In the genomic region with DNA sequence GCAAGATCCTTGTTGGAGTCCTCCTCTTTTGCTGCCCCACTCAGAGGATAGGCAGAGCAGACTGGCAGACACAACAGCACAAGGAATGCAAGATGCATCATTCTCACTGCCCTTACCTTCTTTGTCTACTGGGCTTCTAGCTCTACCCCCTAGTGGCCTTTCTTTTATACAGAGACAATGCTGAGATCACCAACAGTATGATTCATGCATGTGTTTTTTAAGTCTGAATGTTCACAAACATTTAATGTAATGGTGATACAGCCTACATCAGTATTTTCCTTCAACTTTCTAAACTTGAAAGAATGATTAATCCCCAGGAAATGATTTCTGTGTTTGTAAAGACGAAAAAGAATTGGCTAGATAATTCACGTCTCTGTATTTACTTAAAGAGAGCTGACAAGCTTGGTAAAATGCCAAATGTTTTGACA, we compare ENCODE assay signal across 9 cellular contexts. TPM values are rescaled to one million over a fixed set of nuclear protein-coding genes. Genes with fewer than 3 reads are reported as not detected.
DNase-seq lines count a peak whose midpoint lies in the region; ATAC-seq, FAIRE-seq and TF ChIP-seq lines count a peak whose summit lies in the region.
"Had no signal": no experiment of that assay in that cellular context is flagged by ENCODE, and none has a peak within 500 bp of the region (broad histone marks: within the 10 kb centered on the region; RNA-seq: fewer than 3 reads in every experiment).

MMP10 (minus strand) TSS at position 138 of the 428 bp plus-strand sequence; CDS start at position 101, 37 bp downstream.

- CTCF ChIA-PET in A549 (lab: Yijun Ruan, JAX) = interaction anchor here (0.5 to 1.6 kb wide), 9 partner anchors 11 to 160 kb away, joined by 3 to 8 read pairs (median 3); no protein-coding TSS in a partner anchor

- H3K4me1 ChIP-seq in A549 = peaks cover 12% of the 10 kb centered on the region
- no peaks in the 10 kb centered on the region for H3K4me1 ChIP-seq in OCI-LY3 (ENCODE audit: low read length)
- no peaks in the 10 kb centered on the region for H3K4me1 ChIP-seq in esophagus muscularis mucosa

- H2AFZ ChIP-seq in OCI-LY3 (ENCODE audit: low read depth, low read length) = no peak within 1 kb of the TSS

- peaks cover 15% of the 10 kb centered on the region for H3K27me3 Mint-ChIP-seq in stimulated activated naive CD8-positive, alpha-beta T cell treated with anti-CD3 and anti-CD28 coated beads, Interleukin-15, amount 100 ng/mL, for 72 hours

- H3K9ac ChIP-seq in OCI-LY3 (ENCODE audit: low read length) = no peak within 1 kb of the TSS

- ATAC-seq in A549 (peak; percentile 98 to 99), GM18511 (IDR thresholded peaks at IDR 0.05; ENCODE audit: unreplicated experiment) (peak; percentile 51)
- ATAC-seq in stimulated activated naive CD8-positive, alpha-beta T cell treated with anti-CD3 and anti-CD28 coated beads, Interleukin-15, amount 100 ng/mL, for 72 hours = no peak

- H3K4me3 ChIP-seq in A549 (no peak within 1 kb of the TSS), OCI-LY3 (ENCODE audit: low read length) (no peak within 1 kb of the TSS), foreskin fibroblast (ENCODE audit: low read depth in 1 of 2, low read length in 2 of 2) (no peak within 1 kb of the TSS), esophagus muscularis mucosa (no peak within 1 kb of the TSS)

- 1% methylated on average over 2 of the region's 2 CpGs for WGBS in A549 (ENCODE audit: missing lambda C conversion rate)
- 8% methylated on average over 2 of the region's 2 CpGs for WGBS in esophagus muscularis mucosa

- H3K27ac Mint-ChIP-seq in stimulated activated naive CD8-positive, alpha-beta T cell treated with anti-CD3 and anti-CD28 coated beads, Interleukin-15, amount 100 ng/mL, for 72 hours = no peak within 1 kb of the TSS

- peak in 1 of 2 experiments; percentile 41; a peak in 2 of 5 replicates for TF ChIP-seq RAD21 in A549 (conservative IDR thresholded peaks at IDR 0.05 in 1 of 2, IDR thresholded peaks at IDR 0.05 in 1 of 2)

- TF ChIP-seq EP300 in A549 (IDR thresholded peaks at IDR 0.05) = no peak
- no peak for TF ChIP-seq EP300 in esophagus muscularis mucosa (IDR thresholded peaks at IDR 0.05)

- H3K36me3 ChIP-seq in OCI-LY3 (replicated peaks; ENCODE audit: low read depth, low read length) (no peaks in the 10 kb centered on the region), esophagus muscularis mucosa (no peaks in the 10 kb centered on the region)

- TF ChIP-seq CTCF in A549 (IDR thresholded peaks at IDR 0.05) = peak; percentile 40
- TF ChIP-seq CTCF in OCI-LY3 (IDR thresholded peaks at IDR 0.05; ENCODE audit: low read depth, low read length) = peak; percentile 37
- peak; percentile 74 for TF ChIP-seq CTCF in foreskin fibroblast (IDR thresholded peaks at IDR 0.05; ENCODE audit: low read depth, low read length)
- TF ChIP-seq CTCF in esophagus muscularis mucosa (IDR thresholded peaks at IDR 0.05) = no peak

- H4K20me1 ChIP-seq in OCI-LY3 (ENCODE audit: insufficient read depth, low read length) = no peaks in the 10 kb centered on the region

- H3K4me2 ChIP-seq in A549 (peak within 1 kb of the TSS; percentile 51), OCI-LY3 (ENCODE audit: low read length) (no peak within 1 kb of the TSS)

- DNase-seq in A549 (ENCODE audit: low read depth in 1 of 2, low spot score in 1 of 2) = peak; percentile 60 to 63
- peak; percentile 63 to 80 for DNase-seq in foreskin fibroblast
- no peak for DNase-seq in amygdala (lab: John Stamatoyannopoulos, UW)
- no peak for DNase-seq in esophagus muscularis mucosa (ENCODE audit: extremely low spot score)
- no peak for DNase-seq in NCI-H526 treated with DMSO at 0.1 percent for 48 hours (lab: John Stamatoyannopoulos, UW)
- DNase-seq in stimulated activated naive CD8-positive, alpha-beta T cell treated with anti-CD3 and anti-CD28 coated beads, Interleukin-15, amount 100 ng/mL, for 72 hours = no peak

- no peak for FAIRE-seq in A549 (lab: Jason Lieb, UNC)

- H3K27me3 ChIP-seq in OCI-LY3 (ENCODE audit: low read depth, low read length) = no peaks in the 10 kb centered on the region
- H3K27me3 ChIP-seq in esophagus muscularis mucosa = no peaks in the 10 kb centered on the region

- no peak within 1 kb of the TSS for H3K4me3 Mint-ChIP-seq in stimulated activated naive CD8-positive, alpha-beta T cell treated with anti-CD3 and anti-CD28 coated beads, Interleukin-15, amount 100 ng/mL, for 72 hours

- H3K79me2 ChIP-seq in OCI-LY3 (ENCODE audit: low read length) = no peaks in the 10 kb centered on the region

- H3K27ac ChIP-seq in A549 (no peak within 1 kb of the TSS), OCI-LY3 (ENCODE audit: low read length) (no peak within 1 kb of the TSS), esophagus muscularis mucosa (replicated peaks in 1 of 4) (no peak within 1 kb of the TSS)

- intact Hi-C loops in esophagus muscularis mucosa (cut with DNase I) = no loop called here

- H3K4me1 Mint-ChIP-seq in stimulated activated naive CD8-positive, alpha-beta T cell treated with anti-CD3 and anti-CD28 coated beads, Interleukin-15, amount 100 ng/mL, for 72 hours = no peaks in the 10 kb centered on the region

- no peak for TF ChIP-seq POLR2A in A549 (IDR thresholded peaks at IDR 0.05; ENCODE audit: low read length)
- TF ChIP-seq POLR2A in esophagus muscularis mucosa (IDR thresholded peaks at IDR 0.05; ENCODE audit: low read depth) = no peak

- H3K9me3 ChIP-seq in A549 (no peaks in the 10 kb centered on the region), OCI-LY3 (ENCODE audit: insufficient read depth, low read length) (no peaks in the 10 kb centered on the region), esophagus muscularis mucosa (no peaks in the 10 kb centered on the region)

- no peaks in the 10 kb centered on the region for H3K9me3 Mint-ChIP-seq in stimulated activated naive CD8-positive, alpha-beta T cell treated with anti-CD3 and anti-CD28 coated beads, Interleukin-15, amount 100 ng/mL, for 72 hours

- POLR2A ChIA-PET in A549 (lab: Yijun Ruan, JAX) = interaction anchor here (0.7 kb wide), 1 partner anchor 20 kb away, joined by 3 read pairs; no protein-coding TSS in a partner anchor

TF ChIP-seq in A549, 52 proteins besides CTCF, POLR2A, EP300 and RAD21:
- TF ChIP-seq PHF8 (IDR thresholded peaks at IDR 0.05; ENCODE audit: borderline replicate concordance, low read depth) (no peak), JUNB (IDR thresholded peaks at IDR 0.05) (peak; percentile 42; the same call in 1 of the 2 replicates), CBX8 (IDR thresholded peaks at IDR 0.05) (no peak), E2F6 (IDR thresholded peaks at IDR 0.05; ENCODE audit: borderline replicate concordance, low read depth) (no peak), SMC3 (IDR thresholded peaks at IDR 0.05) (peak; percentile 42), FOSL2 (IDR thresholded peaks at IDR 0.05) (no peak), FOSL2 (CRISPR knock-in tag; IDR thresholded peaks at IDR 0.05) (peak; percentile 65), NR3C1 (IDR thresholded peaks at IDR 0.05) (no peak), RFX5 (IDR thresholded peaks at IDR 0.05) (no peak), EHF (CRISPR knock-in tag; IDR thresholded peaks at IDR 0.05) (no peak)

RNA-seq across cellular contexts. Expression of gene MMP10, which starts in this region (rescaled TPM):
- polyA plus RNA-seq in A549 (2011; rRNA removed) (1.5 and 2.0 TPM in 2 replicates), A549 (2017; fragmentation: RNase III; extraction: RNeasy Plus Mini Kit Qiagen cat#74134 plus additional on column Dnase treatment) (0.13 to 0.17 TPM (median 0.13 TPM) in 3 replicates)
- polyA plus RNA-seq in A549 (2012; cell fraction: cytosol; rRNA removed) = 0.03 and 0.04 TPM in 2 replicates
- polyA plus RNA-seq in A549 (2012; cell fraction: nucleus; rRNA removed) = 0.05 TPM in 2 replicates
- polyA minus RNA-seq in A549 (2011; rRNA and poly(A)+ RNA removed) = 0.44 and 0.95 TPM in 2 replicates
- total RNA-seq in esophagus muscularis mucosa = not detected
- total RNA-seq: skeletal muscle tissue had no signal

Comparison
In these comparisons a context has a peak if more than half of its experiments do, and no peak if none do; other contexts are left out.
1. DNase-seq: peak in A549 (2 of 2) and foreskin fibroblast (2 of 2); none in amygdala (0 of 56), esophagus muscularis mucosa (single experiment), NCI-H526 treated with DMSO at 0.1 percent for 48 hours (single experiment) and stimulated activated naive CD8-positive, alpha-beta T cell treated with anti-CD3 and anti-CD28 coated beads, Interleukin-15, amount 100 ng/mL, for 72 hours (0 of 2).
2. CTCF ChIP-seq: peak in A549 (single experiment), OCI-LY3 (single experiment) and foreskin fibroblast (single experiment); none in esophagus muscularis mucosa (0 of 3).